Comparison of ENCODE assay signal across 8 cellular contexts in genomic region chr4:139030614-139031235, GRCh38. TPM values are rescaled to one million over a fixed set of nuclear protein-coding genes. Genes with fewer than 3 reads are reported as not detected.
A peak's percentile ranks its signal among the peaks of the same experiment; 100 is the strongest.
DNase-seq lines count a peak whose midpoint lies in the region; TF ChIP-seq lines count a peak whose summit lies in the region.

No MANE protein-coding gene starts in this region.

- H3K4me1 ChIP-seq in GM23248 (ENCODE audit: insufficient read depth) (peaks cover 7% of the 10 kb centered on the region; the same call in 1 of the 2 replicates), uterus (no peaks in the 10 kb centered on the region)

- H3K9me3 ChIP-seq in GM23248 (ENCODE audit: low read depth) (no peaks in the 10 kb centered on the region), MG63 (no peaks in the 10 kb centered on the region), SK-N-MC (ENCODE audit: low read depth, low read length) (no peaks in the 10 kb centered on the region), uterus (no peaks in the 10 kb centered on the region)

- peak; percentile 75 to 93 (median 82) for TF ChIP-seq CTCF in uterus (IDR thresholded peaks at IDR 0.05)

- intact Hi-C loops in posterior cingulate gyrus (cut with DNase I) (loop anchor here (1.0 to 10.0 kb wide), 2 partner anchors 265 to 624 kb away; no protein-coding TSS in a partner anchor), uterus (cut with DNase I; ENCODE audit: low total_unique reads) (no loop called here)

- in situ Hi-C loops in GM23248 (cut with MboI) = no loop called here

- peaks cover 98% of the 10 kb centered on the region for H3K79me2 ChIP-seq in GM23248 (ENCODE audit: insufficient read depth)

- no peak overlapping the region for H3K9ac ChIP-seq in GM23248
- no peak overlapping the region for H3K9ac ChIP-seq in SK-N-MC (ENCODE audit: insufficient read length)

- CTCF ChIA-PET in activated naive CD4-positive, alpha-beta T cell treated with anti-CD3 and anti-CD28 coated beads, Interleukin-2, amount 10 ng/mL, durations not matched to agents 7 days and 5 days (lab: Charles Lee) = interaction anchor here (0.6 to 3.6 kb wide), 45 partner anchors 8 to 623 kb away, joined by 3 to 29 read pairs (median 4); partner anchors contain the start of genes NAA15 and NOCT

- peaks cover 5% of the 10 kb centered on the region for H3K4me1 Mint-ChIP-seq in activated naive CD4-positive, alpha-beta T cell treated with anti-CD3 and anti-CD28 coated beads, Interleukin-2, amount 10 ng/mL, durations not matched to agents 7 days and 5 days

- H3K27ac Mint-ChIP-seq in activated naive CD4-positive, alpha-beta T cell treated with anti-CD3 and anti-CD28 coated beads, Interleukin-2, amount 10 ng/mL, durations not matched to agents 7 days and 5 days = peak overlapping the region; percentile 0

- no peak overlapping the region for H3K27ac ChIP-seq in GM23248
- no peak overlapping the region for H3K27ac ChIP-seq in SK-N-MC
- no peak overlapping the region for H3K27ac ChIP-seq in uterus

- H3K9me2 ChIP-seq in GM23248 (ENCODE audit: insufficient read depth) = no peaks in the 10 kb centered on the region

- no peak for TF ChIP-seq POLR2A in uterus (IDR thresholded peaks at IDR 0.05)

- no peak overlapping the region for H3K4me3 Mint-ChIP-seq in activated naive CD4-positive, alpha-beta T cell treated with anti-CD3 and anti-CD28 coated beads, Interleukin-2, amount 10 ng/mL, durations not matched to agents 7 days and 5 days

- H4K20me1 ChIP-seq in GM23248 (ENCODE audit: insufficient read depth) = peaks cover 4% of the 10 kb centered on the region; the same call in 1 of the 2 replicates

- 43 to 47% methylated on average over 14 of the region's 14 CpGs for WGBS in GM23248 (ENCODE audit: low coverage in 1 of 2, low lambda C conversion rate in 2 of 2, missing lambda C conversion rate in 2 of 2), 2 experiments

- H3K27me3 Mint-ChIP-seq in activated naive CD4-positive, alpha-beta T cell treated with anti-CD3 and anti-CD28 coated beads, Interleukin-2, amount 10 ng/mL, durations not matched to agents 7 days and 5 days = no peaks in the 10 kb centered on the region

- DNase-seq in EH (ENCODE audit: low read depth) (peak; percentile 80), GM23248 (peak; percentile 80), MG63 (peak; percentile 26), SK-N-MC (ENCODE audit: low read depth, low spot score) (peak; percentile 87), glomerular endothelial cell (ENCODE audit: extremely low read depth, low read depth, low spot score) (peak; percentile 83), posterior cingulate gyrus (peak in 7 of 10 donors; percentile 44 to 93 (median 76)), uterus (peak; percentile 70 to 80)
- DNase-seq in activated naive CD4-positive, alpha-beta T cell treated with anti-CD3 and anti-CD28 coated beads, Interleukin-2, amount 10 ng/mL, durations not matched to agents 7 days and 5 days = peak; percentile 86

- H3K9me3 Mint-ChIP-seq in activated naive CD4-positive, alpha-beta T cell treated with anti-CD3 and anti-CD28 coated beads, Interleukin-2, amount 10 ng/mL, durations not matched to agents 7 days and 5 days = no peaks in the 10 kb centered on the region

- no peak overlapping the region for H2AFZ ChIP-seq in GM23248

- H3K36me3 Mint-ChIP-seq in activated naive CD4-positive, alpha-beta T cell treated with anti-CD3 and anti-CD28 coated beads, Interleukin-2, amount 10 ng/mL, durations not matched to agents 7 days and 5 days = peaks cover 7% of the 10 kb centered on the region

- H3K27me3 ChIP-seq in GM23248 (replicated peaks; ENCODE audit: insufficient read depth) (no peaks in the 10 kb centered on the region), MG63 (no peaks in the 10 kb centered on the region), uterus (no peaks in the 10 kb centered on the region)

- 0 out of 2 replicates have a peak, but pooled peaks cover 7% of the 10 kb centered on the region for H3F3A ChIP-seq in GM23248 (ENCODE audit: insufficient read depth)

- no peak overlapping the region for H3K4me2 ChIP-seq in GM23248 (ENCODE audit: unreplicated experiment)

- H3K36me3 ChIP-seq in GM23248 (ENCODE audit: low read depth) = no peaks in the 10 kb centered on the region
- peaks cover 2% of the 10 kb centered on the region; the same call in 1 of the 2 replicates for H3K36me3 ChIP-seq in MG63
- peaks cover 4% of the 10 kb centered on the region; the same call in 1 of the 2 replicates for H3K36me3 ChIP-seq in SK-N-MC (ENCODE audit: insufficient read depth, low read length)
- H3K36me3 ChIP-seq in uterus = no peaks in the 10 kb centered on the region

- no peak overlapping the region for H3K4me3 ChIP-seq in GM23248
- no peak overlapping the region for H3K4me3 ChIP-seq in MG63
- no peak overlapping the region for H3K4me3 ChIP-seq in SK-N-MC
- no peak overlapping the region for H3K4me3 ChIP-seq in uterus

RNA-seq across cellular contexts. Expression of gene NOCT, which starts 15.1 kb away (rescaled TPM):
- 12.6 and 15.3 TPM in 2 replicates for total RNA-seq in GM23248 (2014; rRNA removed; shearing (Covaris generic))
- 4.7 and 5.1 TPM in 2 replicates for polyA plus RNA-seq in GM23248 (2016; fragmentation: Nextera tagmentation; extraction: Ambion mirVana)
- total RNA-seq in MG63 (2014; rRNA removed; shearing (Covaris generic); ENCODE audit: low replicate concordance) = 3.8 and 11.9 TPM in 2 replicates
- 36.6 and 37.8 TPM in 2 replicates for total RNA-seq in glomerular endothelial cell
- 1 to 10 TPM in 3 of 4 donors, not detected in 1; 2.3 to 7.4 (median 2.7) TPM for total RNA-seq in uterus

Comparison
In these comparisons a context has a peak if more than half of its experiments do, and no peak if none do; other contexts are left out.
1. DNase-seq: peak in every context shown above with its lines; median percentile 87 in SK-N-MC; 86 in activated naive CD4-positive, alpha-beta T cell treated with anti-CD3 and anti-CD28 coated beads, Interleukin-2, amount 10 ng/mL, durations not matched to agents 7 days and 5 days; 83 in glomerular endothelial cell; 80 in EH; 80 in GM23248; 76 in posterior cingulate gyrus; 75 in uterus; 26 in MG63.